20 cellular contexts compared by ENCODE assay signal in the genomic region with DNA sequence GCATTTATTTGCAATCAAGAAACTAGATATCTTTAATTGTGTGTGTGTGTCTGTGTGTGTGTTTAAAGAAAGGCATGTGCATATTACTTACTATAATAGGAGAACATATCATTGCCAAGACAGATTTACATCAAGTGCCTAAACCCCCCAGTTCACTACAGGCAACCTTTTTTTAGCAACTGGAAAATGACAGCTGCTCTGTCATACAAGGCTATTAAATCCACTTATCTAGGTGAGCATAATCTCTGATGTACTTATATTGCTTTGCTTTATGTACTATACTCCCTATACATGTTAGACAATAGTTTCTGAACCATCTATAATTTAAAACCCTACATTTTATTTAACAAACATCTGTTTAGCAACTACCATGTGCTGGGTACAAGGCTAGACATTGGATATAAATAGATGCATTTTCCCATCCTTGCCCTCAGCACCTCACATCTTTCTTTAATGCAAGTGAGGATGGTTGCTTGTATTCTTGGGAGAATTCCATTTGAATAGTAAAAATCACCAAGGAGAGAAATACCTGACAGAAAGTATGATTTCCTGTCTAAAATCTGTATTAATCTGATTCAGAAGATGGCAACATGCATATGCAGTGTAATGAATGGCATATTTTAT.
DNase-seq lines count a peak whose midpoint lies in the region; ATAC-seq and TF ChIP-seq lines count a peak whose summit lies in the region.
"Had no signal": no experiment of that assay in that cellular context is flagged by ENCODE, and none has a peak within 500 bp of the region (broad histone marks: within the 10 kb centered on the region; RNA-seq: fewer than 3 reads in every experiment).

No MANE protein-coding gene starts in this region.

- H3K4me3 Mint-ChIP-seq in brain, result peak overlapping the region in 2 of 5 experiments; percentile 9 to 12
- H3K4me3 Mint-ChIP-seq in stimulated activated effector memory CD8-positive, alpha-beta T cell treated with anti-CD3 and anti-CD28 coated beads, Interleukin-12 subunit alpha, Interleukin-12 subunit beta, amount 100 ng/mL, for 72 hours, result peak overlapping the region; percentile 52
- H3K4me3 Mint-ChIP-seq: neural crest cell had no signal

- H3K4me1 Mint-ChIP-seq in brain, result peaks cover 52% of the 10 kb centered on the region
- H3K4me1 Mint-ChIP-seq in stimulated activated effector memory CD8-positive, alpha-beta T cell treated with anti-CD3 and anti-CD28 coated beads, Interleukin-12 subunit alpha, Interleukin-12 subunit beta, amount 100 ng/mL, for 72 hours, result peaks cover 49% of the 10 kb centered on the region

- intact Hi-C loops in left ventricle myocardium superior (cut with micrococcal nuclease), result no loop called here
- intact Hi-C loops in Right ventricle myocardium superior (cut with DNase I), result no loop called here

- ATAC-seq in left ventricle myocardium superior, result peak; percentile 23
- ATAC-seq in Right ventricle myocardium superior (ENCODE audit: poor library complexity), result no peak
- ATAC-seq in stimulated activated effector memory CD8-positive, alpha-beta T cell treated with anti-CD3 and anti-CD28 coated beads, Interleukin-12 subunit alpha, Interleukin-12 subunit beta, amount 100 ng/mL, for 72 hours, result no peak
- no peak for ATAC-seq in HG02623 (IDR thresholded peaks at IDR 0.05; ENCODE audit: unreplicated experiment)
- ATAC-seq: HCT116 had no signal

- no peaks in the 10 kb centered on the region for H3K27me3 Mint-ChIP-seq in brain

- H3K36me3 Mint-ChIP-seq in brain, result no peaks in the 10 kb centered on the region
- no peaks in the 10 kb centered on the region for H3K36me3 Mint-ChIP-seq in stimulated activated effector memory CD8-positive, alpha-beta T cell treated with anti-CD3 and anti-CD28 coated beads, Interleukin-12 subunit alpha, Interleukin-12 subunit beta, amount 100 ng/mL, for 72 hours

- no peak for DNase-seq in left ventricle myocardium superior
- DNase-seq in Right ventricle myocardium superior, result no peak
- peak; percentile 72 for DNase-seq in NCI-H146 (lab: John Stamatoyannopoulos, UW)
- DNase-seq in stimulated activated effector memory CD8-positive, alpha-beta T cell treated with anti-CD3 and anti-CD28 coated beads, Interleukin-12 subunit alpha, Interleukin-12 subunit beta, amount 100 ng/mL, for 72 hours (ENCODE audit: low spot score in 2 of 2), result no peak
- no peak for DNase-seq in NOMO-1 treated with dmso at 0.1 percent for 144 hours (lab: John Stamatoyannopoulos, UW; ENCODE audit: unreplicated experiment)
- no peak for DNase-seq in NCI-H2107 treated with DMSO at 0.1 percent for 48 hours (lab: John Stamatoyannopoulos, UW; ENCODE audit: unreplicated experiment)
- DNase-seq: activated CD4-positive, CD25-positive, alpha-beta regulatory T cell treated with anti-CD3 and anti-CD28 coated beads, Interleukin-2, amount 50 U/mL, for 72 hours; aorta; Calu3; GF-D8; KG1; NCI-H1436; NCI-H446; spleen; T1000 had no signal

- H3K9me3 Mint-ChIP-seq in brain, result no peaks in the 10 kb centered on the region
- H3K9me3 Mint-ChIP-seq in stimulated activated effector memory CD8-positive, alpha-beta T cell treated with anti-CD3 and anti-CD28 coated beads, Interleukin-12 subunit alpha, Interleukin-12 subunit beta, amount 100 ng/mL, for 72 hours, result no peaks in the 10 kb centered on the region
- H3K9me3 Mint-ChIP-seq: activated naive CD4-positive, alpha-beta T cell treated with anti-CD3 and anti-CD28 coated beads for 36 hours; neural crest cell had no signal

- no peak for TF ChIP-seq CTCF in brain (conservative IDR thresholded peaks at IDR 0.05)

- H3K27ac Mint-ChIP-seq in brain, result peak overlapping the region in 4 of 5 experiments; percentile 27 to 80 (median 38)
- H3K27ac Mint-ChIP-seq in stimulated activated effector memory CD8-positive, alpha-beta T cell treated with anti-CD3 and anti-CD28 coated beads, Interleukin-12 subunit alpha, Interleukin-12 subunit beta, amount 100 ng/mL, for 72 hours, result peak overlapping the region; percentile 36
